8 cellular contexts compared by ENCODE assay signal in genomic region chr20:44522841-44523240, GRCh38. TPM values are rescaled to one million over a fixed set of nuclear protein-coding genes. Genes with fewer than 3 reads are reported as not detected.
DNase-seq lines count a peak whose midpoint lies in the region; ATAC-seq, FAIRE-seq and TF ChIP-seq lines count a peak whose summit lies in the region.

No MANE protein-coding gene starts in this region.

- no peak for TF ChIP-seq EP300 in SK-N-SH (IDR thresholded peaks at IDR 0.05; ENCODE audit: borderline replicate concordance in 1 of 2, low read depth in 1 of 2, low read length in 1 of 2)

- H3K36me3 ChIP-seq in SK-N-SH (replicated peaks in 1 of 2; ENCODE audit: control insufficient read depth in 1 of 2, insufficient read depth in 2 of 2, low read length in 1 of 2) (no peaks in the 10 kb centered on the region), OCI-LY7 (ENCODE audit: insufficient read depth, low read length) (peaks cover 13% of the 10 kb centered on the region; the same call in 1 of the 2 replicates), psoas muscle (ENCODE audit: insufficient read depth in 1 of 2, low read depth in 1 of 2) (no peaks in the 10 kb centered on the region)

- no peak overlapping the region for H3K4me2 ChIP-seq in SK-N-SH
- H3K4me2 ChIP-seq in OCI-LY7 (ENCODE audit: low read length), result peak overlapping the region; percentile 82

- TF ChIP-seq RAD21 in SK-N-SH (IDR thresholded peaks at IDR 0.05; ENCODE audit: low read length), result no peak

- H2AFZ ChIP-seq in SK-N-SH (ENCODE audit: low read depth) (peak overlapping the region; percentile 77), OCI-LY7 (ENCODE audit: low read length) (peak overlapping the region; percentile 98; the same call in 1 of the 2 replicates)

- ATAC-seq in SK-N-SH treated with all-trans-retinoic acid at 6 μM for 48 hours, result no peak
- ATAC-seq in psoas muscle, result no peak
- no peak for ATAC-seq in GM18502 (IDR thresholded peaks at IDR 0.05; ENCODE audit: poor library complexity, unreplicated experiment)

- peak overlapping the region; percentile 99; the same call in 1 of the 2 replicates for H3K9ac ChIP-seq in SK-N-SH

- H3K4me3 ChIP-seq in SK-N-SH (ENCODE audit: low read depth in 2 of 2, low read length in 1 of 2) (no peak overlapping the region; a peak in 1 of 4 replicates), OCI-LY7 (ENCODE audit: low read depth, low read length, poor library complexity, severe bottlenecking) (peak overlapping the region; percentile 97), psoas muscle (no peak overlapping the region)

- no peaks in the 10 kb centered on the region for H3F3A ChIP-seq in SK-N-SH (replicated peaks; ENCODE audit: insufficient read depth)

- no peaks in the 10 kb centered on the region for H3K27me3 ChIP-seq in SK-N-SH (ENCODE audit: insufficient read depth)
- H3K27me3 ChIP-seq in psoas muscle (ENCODE audit: insufficient read depth in 3 of 3, low read length in 2 of 3), result no peaks in the 10 kb centered on the region

- no peaks in the 10 kb centered on the region for H3K9me2 ChIP-seq in SK-N-SH
- no peaks in the 10 kb centered on the region for H3K9me2 ChIP-seq in OCI-LY7 (ENCODE audit: insufficient read depth, low read length)

- BruUV-seq in OCI-LY7 (replicated peaks; lab: Mats Ljungman, UMichigan), result no TSS peak

- WGBS in SK-N-SH (ENCODE audit: low lambda C conversion rate), result 97% methylated on average over 1 of the region's 1 CpG
- 85 to 91% (median 86%) methylated on average over 1 of the region's 1 CpG for WGBS in psoas muscle, 3 donors

- CTCF ChIA-PET in SK-N-SH (lab: Yijun Ruan, JAX), result interaction anchor here (0.5 to 3.2 kb wide), 8 partner anchors 12 to 299 kb away, joined by 3 to 19 read pairs (median 4); partner anchors contain the start of gene TTPAL
- CTCF ChIA-PET in OCI-LY7 (lab: Charles Lee; ENCODE audit: unreplicated experiment), result no interaction called here

- H3K9me3 ChIP-seq in SK-N-SH (no peaks in the 10 kb centered on the region), OCI-LY7 (ENCODE audit: low read length) (no peaks in the 10 kb centered on the region), psoas muscle (no peaks in the 10 kb centered on the region)

- peaks cover 40% of the 10 kb centered on the region for H3K79me2 ChIP-seq in SK-N-SH (ENCODE audit: insufficient read depth)
- H3K79me2 ChIP-seq in OCI-LY7 (ENCODE audit: insufficient read depth, low read depth, low read length), result peaks cover 40% of the 10 kb centered on the region

- TF ChIP-seq CTCF in SK-N-SH (IDR thresholded peaks at IDR 0.05) (no peak), OCI-LY7 (conservative IDR thresholded peaks at IDR 0.05; ENCODE audit: low read length) (no peak), psoas muscle (IDR thresholded peaks at IDR 0.05) (no peak)

- peak overlapping the region in 1 of 2 experiments; percentile 96; a peak in 3 of 4 replicates for H3K27ac ChIP-seq in SK-N-SH (ENCODE audit: low read depth in 2 of 2, low read length in 1 of 2)
- peak overlapping the region; percentile 72 for H3K27ac ChIP-seq in OCI-LY7 (ENCODE audit: low read depth, low read length, poor library complexity, severe bottlenecking)
- H3K27ac ChIP-seq in epithelial cell of prostate, result peak overlapping the region; percentile 88
- peak overlapping the region; percentile 100 for H3K27ac ChIP-seq in psoas muscle

- H4K20me1 ChIP-seq in SK-N-SH (ENCODE audit: insufficient read depth) (peaks cover 34% of the 10 kb centered on the region; the same call in 1 of the 2 replicates), OCI-LY7 (ENCODE audit: insufficient read depth, low read length) (peaks cover 4% of the 10 kb centered on the region; the same call in 1 of the 2 replicates)

- intact Hi-C loops in OCI-LY7 (cut with micrococcal nuclease; ENCODE audit: unreplicated experiment), result loop anchor here (5.0 kb wide), 1 partner anchor 46 kb away; the partner anchor contains the start of gene TTPAL
- intact Hi-C loops in psoas muscle (cut with DNase I), result loop anchor here (5.0 to 10.0 kb wide), 3 partner anchors 59 to 212 kb away; partner anchors contain the start of gene PKIG (in 1 of the 2)

- DNase-seq in SK-N-SH, result no peak
- no peak for DNase-seq in OCI-LY7 (ENCODE audit: low spot score)
- DNase-seq in epithelial cell of prostate (ENCODE audit: low read depth, low spot score), result no peak
- DNase-seq in psoas muscle, result no peak
- DNase-seq in UCSD-AML1 (lab: John Stamatoyannopoulos, UW; ENCODE audit: unreplicated experiment), result no peak
- DNase-seq in urothelium cell line (ENCODE audit: low spot score), result no peak

- peaks cover 4 to 11% of the 10 kb centered on the region in 2 experiments; a peak in 3 of 4 replicates for H3K4me1 ChIP-seq in SK-N-SH (ENCODE audit: control insufficient read depth in 1 of 2, insufficient read depth in 2 of 2, low read depth in 1 of 2, low read length in 1 of 2)
- peaks cover 29% of the 10 kb centered on the region for H3K4me1 ChIP-seq in OCI-LY7 (ENCODE audit: insufficient read depth, low read length, poor library complexity, severe bottlenecking)
- H3K4me1 ChIP-seq in psoas muscle, result peaks cover 31% of the 10 kb centered on the region

- POLR2A ChIA-PET in SK-N-SH (lab: Yijun Ruan, JAX) (interaction anchor here (0.7 to 1.4 kb wide), 2 partner anchors 9 to 18 kb away, joined by 3 to 4 read pairs; no protein-coding TSS in a partner anchor), OCI-LY7 (lab: Charles Lee) (interaction anchor here (1.1 to 1.6 kb wide), 3 partner anchors 51 to 71 kb away, joined by 3 to 7 read pairs (median 4); no protein-coding TSS in a partner anchor)

- no peak for FAIRE-seq in urothelium cell line (lab: Jason Lieb, UNC)

TF ChIP-seq in SK-N-SH, 30 proteins besides CTCF, POLR2A, EP300 and RAD21 (continues in another document):
- TF ChIP-seq USF2 (IDR thresholded peaks at IDR 0.05; ENCODE audit: borderline replicate concordance, low read depth, low read length), result no peak
- no peak for TF ChIP-seq POLR2AphosphoS5 (IDR thresholded peaks at IDR 0.05; ENCODE audit: low read depth, low read length)
- no peak for TF ChIP-seq FOSL2 (IDR thresholded peaks at IDR 0.05; ENCODE audit: borderline replicate concordance, low read depth)
- TF ChIP-seq GATA2 (CRISPR knock-in tag; IDR thresholded peaks at IDR 0.05), result no peak
- TF ChIP-seq FOXJ3 (CRISPR knock-in tag; IDR thresholded peaks at IDR 0.05), result no peak
- no peak for TF ChIP-seq EZH2phosphoT487 (IDR thresholded peaks at IDR 0.05; ENCODE audit: borderline replicate concordance, low read depth)
- TF ChIP-seq NRF1 (IDR thresholded peaks at IDR 0.05; ENCODE audit: low read depth, low read length), result no peak
- TF ChIP-seq FOXM1 (IDR thresholded peaks at IDR 0.05; ENCODE audit: low read depth), result no peak
- no peak for TF ChIP-seq TEAD4 (IDR thresholded peaks at IDR 0.05; ENCODE audit: borderline replicate concordance, insufficient read depth)

TF ChIP-seq in SK-N-SH treated with all-trans-retinoic acid at 6 μM for 48 hours, 23 proteins besides CTCF, POLR2A, EP300 and RAD21:
- TF ChIP-seq ZNF8 (CRISPR knock-in tag; IDR thresholded peaks at IDR 0.05) (no peak), BACH2 (CRISPR knock-in tag; IDR thresholded peaks at IDR 0.05; ENCODE audit: borderline replicate concordance) (no peak), TCF4 (CRISPR knock-in tag; IDR thresholded peaks at IDR 0.05; ENCODE audit: borderline replicate concordance) (no peak), ZFP30 (CRISPR knock-in tag; IDR thresholded peaks at IDR 0.05) (no peak), PPARA (CRISPR knock-in tag; IDR thresholded peaks at IDR 0.05; ENCODE audit: borderline replicate concordance) (no peak), ZNF70 (CRISPR knock-in tag; IDR thresholded peaks at IDR 0.05) (no peak), ZFP3 (CRISPR knock-in tag; IDR thresholded peaks at IDR 0.05) (no peak), CSDC2 (CRISPR knock-in tag; IDR thresholded peaks at IDR 0.05) (no peak), ZNF565 (CRISPR knock-in tag; conservative IDR thresholded peaks at IDR 0.05; ENCODE audit: low read depth) (no peak)

RNA-seq across cellular contexts. Expression of gene SERINC3, which starts 1.0 kb away (rescaled TPM):
- 105 and 173 TPM in 2 replicates for polyA plus RNA-seq in SK-N-SH (2012; rRNA removed)
- 101 and 124 TPM in 2 replicates for polyA plus RNA-seq in SK-N-SH (2012; cell fraction: cytosol; rRNA removed)
- polyA plus RNA-seq in SK-N-SH (2012; cell fraction: nucleus; rRNA removed), result 71.6 and 109 TPM in 2 replicates
- total RNA-seq in OCI-LY7 (2014; rRNA removed; shearing (Covaris generic)), result 19.3 and 24.4 TPM in 2 replicates
- total RNA-seq in OCI-LY7 (2022), result 55.4 and 62.7 TPM in 2 replicates
- total RNA-seq in psoas muscle, result 100 to 1,000 TPM in 2 of 4 donors, 10 to 100 TPM in 2; 89.5 to 104 (median 97.8) TPM
- 10 to 100 TPM; 35.6 to 89.2 (median 36.3) TPM for polyA plus RNA-seq in psoas muscle

RNA-seq across cellular contexts. Expression of gene TTPAL, which starts 47.2 kb away (rescaled TPM):
- polyA plus RNA-seq in SK-N-SH (2012; rRNA removed) (4.9 and 5.7 TPM in 2 replicates), psoas muscle (1 to 10 TPM; 1.2 to 4.8 (median 3.0) TPM)
- polyA plus RNA-seq in SK-N-SH (2012; cell fraction: cytosol; rRNA removed), result 5.4 and 5.6 TPM in 2 replicates
- 12.4 and 16.5 TPM in 2 replicates for polyA plus RNA-seq in SK-N-SH (2012; cell fraction: nucleus; rRNA removed)
- total RNA-seq in OCI-LY7 (2014; rRNA removed; shearing (Covaris generic)), result 3.2 and 5.6 TPM in 2 replicates
- total RNA-seq in OCI-LY7 (2022) (18.8 and 19.8 TPM in 2 replicates), psoas muscle (1 to 10 TPM; 3.2 to 8.4 (median 5.4) TPM)

RNA-seq across cellular contexts. Expression of gene PKIG, which starts 59.5 kb away (rescaled TPM):
- polyA plus RNA-seq in SK-N-SH (2012; rRNA removed) (63.9 and 92.9 TPM in 2 replicates), psoas muscle (100 to 1,000 TPM in 2 of 3 donors, 10 to 100 TPM in 1; 33.5 to 134 (median 108) TPM)
- 67.5 and 78.6 TPM in 2 replicates for polyA plus RNA-seq in SK-N-SH (2012; cell fraction: cytosol; rRNA removed)
- polyA plus RNA-seq in SK-N-SH (2012; cell fraction: nucleus; rRNA removed), result 29.9 and 37.7 TPM in 2 replicates
- 37.2 and 46.9 TPM in 2 replicates for total RNA-seq in OCI-LY7 (2014; rRNA removed; shearing (Covaris generic))
- total RNA-seq in OCI-LY7 (2022) (31.7 and 34.9 TPM in 2 replicates), psoas muscle (100 to 1,000 TPM in 2 of 4 donors, 10 to 100 TPM in 2; 35.2 to 110 (median 88.3) TPM)
